In the genomic region with DNA sequence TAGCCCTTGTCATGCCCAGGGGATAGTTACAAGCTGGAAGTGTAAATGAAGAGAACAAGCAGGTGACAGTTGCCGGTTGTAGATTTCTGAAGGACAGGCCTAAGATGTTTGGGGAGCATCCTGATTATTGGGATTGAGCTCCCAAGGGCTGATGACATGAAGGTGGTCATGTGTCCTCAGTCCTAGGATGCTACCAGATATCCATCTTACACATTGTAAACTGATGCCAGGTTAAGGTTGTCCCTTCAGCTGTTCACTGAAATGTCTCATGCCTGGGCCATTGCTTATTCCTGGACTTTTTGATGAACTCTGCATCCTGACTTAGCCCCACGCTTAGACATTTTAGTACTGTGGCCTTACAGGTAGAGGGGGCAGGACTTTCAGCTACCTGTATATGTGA, we compare ENCODE assay signal across 8 cellular contexts. TPM values are rescaled to one million over a fixed set of nuclear protein-coding genes. Genes with fewer than 3 reads are reported as not detected.
DNase-seq lines count a peak whose midpoint lies in the region; TF ChIP-seq lines count a peak whose summit lies in the region.

No MANE protein-coding gene starts in this region.

- H3K27ac Mint-ChIP-seq in T-helper 2 cell treated with Interferon-gamma antibody and Interleukin-4, amounts not matched to agents 5 μg/mL and 100 μg/mL, for 36 hours: peak overlapping the region; percentile 87
- peak overlapping the region; percentile 66 for H3K27ac Mint-ChIP-seq in activated CD4-positive, alpha-beta memory T cell treated with anti-CD3 and anti-CD28 coated beads, Interleukin-2, amount 10 ng/mL, durations not matched to agents 7 days and 5 days

- POLR2A ChIA-PET in activated CD4-positive, alpha-beta memory T cell treated with anti-CD3 and anti-CD28 coated beads, Interleukin-2, amount 10 ng/mL, durations not matched to agents 7 days and 5 days (lab: Charles Lee): interaction anchor here (0.7 to 3.5 kb wide), 20 partner anchors 11 to 229 kb away, joined by 3 to 27 read pairs (median 6); a partner anchor contains a TSS

- no peaks in the 10 kb centered on the region for H3K27me3 Mint-ChIP-seq in T-helper 2 cell treated with Interferon-gamma antibody and Interleukin-4, amounts not matched to agents 5 μg/mL and 100 μg/mL, for 36 hours (ENCODE audit: low read depth)
- no peaks in the 10 kb centered on the region for H3K27me3 Mint-ChIP-seq in activated CD4-positive, alpha-beta memory T cell treated with anti-CD3 and anti-CD28 coated beads, Interleukin-2, amount 10 ng/mL, durations not matched to agents 7 days and 5 days

- H3K36me3 ChIP-seq in hepatocyte (replicated peaks; ENCODE audit: insufficient read depth, low read depth) (no peaks in the 10 kb centered on the region), stomach (peaks cover 0 to 5% (median 0%) of the 10 kb centered on the region in 4 donors), MG63 (peaks cover 15% of the 10 kb centered on the region)

- H3K4me1 ChIP-seq in hepatocyte (ENCODE audit: insufficient read depth) (peaks cover 12% of the 10 kb centered on the region), stomach (peaks cover 26 to 61% (median 44%) of the 10 kb centered on the region in 4 donors)

- H3K9me3 ChIP-seq in hepatocyte (ENCODE audit: low read depth) (no peaks in the 10 kb centered on the region), stomach (no peaks in the 10 kb centered on the region), MG63 (no peaks in the 10 kb centered on the region)

- H3K79me2 ChIP-seq in hepatocyte: peaks cover 61% of the 10 kb centered on the region

- peak overlapping the region; percentile 94 for H3K4me2 ChIP-seq in hepatocyte

- H3K9me2 ChIP-seq in hepatocyte (replicated peaks; ENCODE audit: insufficient read depth): no peaks in the 10 kb centered on the region

- DNase-seq in T-helper 2 cell treated with Interferon-gamma antibody and Interleukin-4, amounts not matched to agents 5 μg/mL and 100 μg/mL, for 36 hours (ENCODE audit: low spot score): no peak
- DNase-seq in T-helper 2 cell (no peak), hepatocyte (ENCODE audit: low spot score) (no peak), stomach (no peak), epidermal melanocyte (ENCODE audit: insufficient read length, low spot score) (no peak), NOMO-1 (lab: John Stamatoyannopoulos, UW; ENCODE audit: unreplicated experiment in 2 of 2) (no peak), MG63 (no peak)
- no peak for DNase-seq in activated CD4-positive, alpha-beta memory T cell treated with anti-CD3 and anti-CD28 coated beads, Interleukin-2, amount 10 ng/mL, durations not matched to agents 7 days and 5 days

- H3K4me3 ChIP-seq in hepatocyte (no peak overlapping the region), stomach (peak overlapping the region in 3 of 4 donors; percentile 78 to 96 (median 90)), MG63 (no peak overlapping the region)

- no peak for TF ChIP-seq CTCF in hepatocyte (IDR thresholded peaks at IDR 0.05; ENCODE audit: poor library complexity)
- no peak for TF ChIP-seq CTCF in stomach (IDR thresholded peaks at IDR 0.05)

- no peak for TF ChIP-seq EP300 in stomach (IDR thresholded peaks at IDR 0.05)

- H4K20me1 ChIP-seq in hepatocyte (ENCODE audit: insufficient read depth, poor library complexity, severe bottlenecking): peaks cover 19% of the 10 kb centered on the region

- H3K4me3 Mint-ChIP-seq in T-helper 2 cell treated with Interferon-gamma antibody and Interleukin-4, amounts not matched to agents 5 μg/mL and 100 μg/mL, for 36 hours: peak overlapping the region; percentile 84
- H3K4me3 Mint-ChIP-seq in activated CD4-positive, alpha-beta memory T cell treated with anti-CD3 and anti-CD28 coated beads, Interleukin-2, amount 10 ng/mL, durations not matched to agents 7 days and 5 days: peak overlapping the region; percentile 84

- 80% methylated on average over 2 of the region's 2 CpGs for WGBS in hepatocyte (ENCODE audit: low lambda C conversion rate, missing lambda C conversion rate)
- 78 to 91% (median 84%) methylated on average over 2 of the region's 2 CpGs for WGBS in stomach, 5 donors

- no peak for TF ChIP-seq POLR2A in stomach (IDR thresholded peaks at IDR 0.05)

- intact Hi-C loops in stomach (cut with DNase I; ENCODE audit: low total_unique reads): no loop called here

- H3K4me1 Mint-ChIP-seq in T-helper 2 cell treated with Interferon-gamma antibody and Interleukin-4, amounts not matched to agents 5 μg/mL and 100 μg/mL, for 36 hours (ENCODE audit: low read depth): peaks cover 35% of the 10 kb centered on the region
- peaks cover 50% of the 10 kb centered on the region for H3K4me1 Mint-ChIP-seq in activated CD4-positive, alpha-beta memory T cell treated with anti-CD3 and anti-CD28 coated beads, Interleukin-2, amount 10 ng/mL, durations not matched to agents 7 days and 5 days

- H3K27ac ChIP-seq in hepatocyte (no peak overlapping the region), stomach (peak overlapping the region in 3 of 5 donors; percentile 61 to 97 (median 96))

- CTCF ChIA-PET in activated CD4-positive, alpha-beta memory T cell treated with anti-CD3 and anti-CD28 coated beads, Interleukin-2, amount 10 ng/mL, durations not matched to agents 7 days and 5 days (lab: Charles Lee): interaction anchor here (1.3 to 2.6 kb wide), 2 partner anchors 48 to 51 kb away, joined by 6 to 8 read pairs; no protein-coding TSS in a partner anchor

- H3K27me3 ChIP-seq in hepatocyte: no peaks in the 10 kb centered on the region
- no peaks in the 10 kb centered on the region for H3K27me3 ChIP-seq in stomach
- no peaks in the 10 kb centered on the region for H3K27me3 ChIP-seq in MG63

- H3K9me3 Mint-ChIP-seq in T-helper 2 cell treated with Interferon-gamma antibody and Interleukin-4, amounts not matched to agents 5 μg/mL and 100 μg/mL, for 36 hours: no peaks in the 10 kb centered on the region
- no peaks in the 10 kb centered on the region for H3K9me3 Mint-ChIP-seq in activated CD4-positive, alpha-beta memory T cell treated with anti-CD3 and anti-CD28 coated beads, Interleukin-2, amount 10 ng/mL, durations not matched to agents 7 days and 5 days

- no peak overlapping the region for H2AFZ ChIP-seq in hepatocyte

- H3K36me3 Mint-ChIP-seq in T-helper 2 cell treated with Interferon-gamma antibody and Interleukin-4, amounts not matched to agents 5 μg/mL and 100 μg/mL, for 36 hours (ENCODE audit: low read depth): peaks cover 8% of the 10 kb centered on the region
- peaks cover 19% of the 10 kb centered on the region for H3K36me3 Mint-ChIP-seq in activated CD4-positive, alpha-beta memory T cell treated with anti-CD3 and anti-CD28 coated beads, Interleukin-2, amount 10 ng/mL, durations not matched to agents 7 days and 5 days (ENCODE audit: low read depth)

RNA-seq across cellular contexts. Expression of a gene that starts 1.3 kb away (rescaled TPM):
- 10 to 100 TPM; 85.2 to 91.4 TPM for total RNA-seq in activated CD4-positive, alpha-beta memory T cell treated with anti-CD3 and anti-CD28 coated beads, Interleukin-2, amount 10 ng/mL, durations not matched to agents 7 days and 5 days
- total RNA-seq in hepatocyte: 6.2 and 10.5 TPM in 2 replicates
- polyA plus RNA-seq in hepatocyte: 37.0 and 39.6 TPM in 2 replicates
- total RNA-seq in stomach: 100 to 1,000 TPM in 1 of 5 donors, 10 to 100 TPM in 4; 14.5 to 108 (median 45.1) TPM
- 10 to 100 TPM; 18.0 to 32.3 (median 26.8) TPM for polyA plus RNA-seq in stomach
- total RNA-seq in MG63 (2014; rRNA removed; shearing (Covaris generic); ENCODE audit: low replicate concordance): 2.0 and 6.6 TPM in 2 replicates

RNA-seq across cellular contexts. Expression of a gene that starts 46.5 kb away (rescaled TPM):
- 1,000 to 10,000 TPM; 2,032 to 2,102 TPM for total RNA-seq in activated CD4-positive, alpha-beta memory T cell treated with anti-CD3 and anti-CD28 coated beads, Interleukin-2, amount 10 ng/mL, durations not matched to agents 7 days and 5 days
- total RNA-seq in hepatocyte: 2,189 and 2,465 TPM in 2 replicates
- polyA plus RNA-seq in hepatocyte: 2,123 and 2,231 TPM in 2 replicates
- 1,000 to 10,000 TPM in 1 of 5 donors, 100 to 1,000 TPM in 4; 218 to 1,275 (median 564) TPM for total RNA-seq in stomach
- 1,000 to 10,000 TPM; 2,273 to 3,648 (median 2,820) TPM for polyA plus RNA-seq in stomach
- total RNA-seq in MG63 (2014; rRNA removed; shearing (Covaris generic); ENCODE audit: low replicate concordance): 6,024 and 6,806 TPM in 2 replicates

Comparison
In these comparisons a context has a peak if more than half of its experiments do, and no peak if none do; other contexts are left out.
1. H3K4me3 ChIP-seq: peak in stomach (3 of 4); none in hepatocyte (single experiment) and MG63 (single experiment).